Comparison of ENCODE assay signal across 25 cellular contexts in the genomic region with DNA sequence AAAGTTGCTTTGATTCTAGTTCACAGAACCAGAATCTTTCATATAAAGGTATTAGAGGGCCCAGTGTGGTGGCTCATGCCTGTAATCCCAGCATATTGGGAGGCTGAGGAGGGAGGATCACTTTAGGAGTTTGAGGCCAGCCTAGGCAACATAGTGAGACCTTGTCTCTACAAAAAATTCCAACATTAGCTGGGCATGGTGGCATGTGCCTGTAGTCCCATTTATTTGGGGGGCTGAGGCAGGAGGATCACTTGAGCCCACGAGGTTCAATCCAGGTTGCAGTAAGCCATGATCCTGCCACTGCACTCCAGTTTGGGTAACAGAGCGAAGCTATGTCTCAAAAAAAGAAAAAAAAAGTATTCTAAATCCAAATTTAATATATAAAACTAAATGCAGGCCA. TPM values are rescaled to one million over a fixed set of nuclear protein-coding genes. Genes with fewer than 3 reads are reported as not detected.
DNase-seq lines count a peak whose midpoint lies in the region; ATAC-seq and TF ChIP-seq lines count a peak whose summit lies in the region.
"Had no signal": no experiment of that assay in that cellular context is flagged by ENCODE, and none has a peak within 500 bp of the region (broad histone marks: within the 10 kb centered on the region; RNA-seq: fewer than 3 reads in every experiment).

No MANE protein-coding gene starts in this region.

- TF ChIP-seq POLR2A in breast epithelium (IDR thresholded peaks at IDR 0.05) (no peak), upper lobe of left lung (IDR thresholded peaks at IDR 0.05) (no peak)

- intact Hi-C loops in mammary epithelial cell (cut with micrococcal nuclease), result no loop called here
- intact Hi-C loops in breast epithelium (cut with DNase I; ENCODE audit: low total_unique reads), result no loop called here
- intact Hi-C loops in upper lobe of right lung (cut with DNase I), result no loop called here

- H3K4me1 ChIP-seq in mammary epithelial cell (ENCODE audit: insufficient read depth, low read length) (peaks cover 48% of the 10 kb centered on the region), breast epithelium (no peaks in the 10 kb centered on the region), RWPE2 (ENCODE audit: insufficient read depth, poor library complexity, severe bottlenecking) (peaks cover 51% of the 10 kb centered on the region), upper lobe of right lung (peaks cover 44% of the 10 kb centered on the region), upper lobe of left lung (peaks cover 36 to 62% (median 43%) of the 10 kb centered on the region in 4 donors)

- H3K27ac ChIP-seq in mammary epithelial cell (ENCODE audit: insufficient read depth, low read depth, low read length) (no peak overlapping the region), breast epithelium (no peak overlapping the region), RWPE2 (ENCODE audit: poor library complexity, severe bottlenecking) (peak overlapping the region; percentile 97), upper lobe of right lung (peak overlapping the region; percentile 98), upper lobe of left lung (peak overlapping the region in 1 of 4 donors; percentile 97)

- no peak overlapping the region for H3K4me3 Mint-ChIP-seq in immature natural killer cell
- H3K4me3 Mint-ChIP-seq: B cell; CD14-positive monocyte; CD8-positive, alpha-beta memory T cell had no signal

- peaks cover 48% of the 10 kb centered on the region for H3K36me3 ChIP-seq in mammary epithelial cell (ENCODE audit: insufficient read depth, low read length)
- H3K36me3 ChIP-seq in breast epithelium, result no peaks in the 10 kb centered on the region
- H3K36me3 ChIP-seq in RWPE2 (ENCODE audit: low read depth), result peaks cover 97% of the 10 kb centered on the region
- H3K36me3 ChIP-seq in upper lobe of right lung, result peaks cover 36% of the 10 kb centered on the region
- H3K36me3 ChIP-seq in upper lobe of left lung, result peaks cover 3 to 79% (median 43%) of the 10 kb centered on the region in 4 donors

- no TSS peak for BruUV-seq in mammary epithelial cell (replicated peaks; lab: Mats Ljungman, UMichigan)

- CTCF ChIA-PET in mammary epithelial cell (lab: Charles Lee; ENCODE audit: low non-redundant PET), result no interaction called here

- peaks cover 95% of the 10 kb centered on the region for H3K79me2 ChIP-seq in mammary epithelial cell (ENCODE audit: insufficient read depth, low read length)

- H3K27me3 Mint-ChIP-seq in immature natural killer cell (ENCODE audit: low read depth in 3 of 3), result peaks cover 0 to 10% (median 8%) of the 10 kb centered on the region in 3 donors
- H3K27me3 Mint-ChIP-seq: CD8-positive, alpha-beta memory T cell had no signal

- H3K4me3 ChIP-seq in mammary epithelial cell (replicated peaks in 1 of 3; ENCODE audit: insufficient read depth in 1 of 3, low read depth in 2 of 3, low read length in 3 of 3), result no peak overlapping the region
- no peak overlapping the region for H3K4me3 ChIP-seq in breast epithelium
- H3K4me3 ChIP-seq in RWPE2 (ENCODE audit: severe bottlenecking), result no peak overlapping the region
- H3K4me3 ChIP-seq in upper lobe of right lung, result no peak overlapping the region
- no peak overlapping the region for H3K4me3 ChIP-seq in upper lobe of left lung
- H3K4me3 ChIP-seq: MG63 had no signal

- H3K36me3 Mint-ChIP-seq in immature natural killer cell, result peaks cover 9 to 21% (median 13%) of the 10 kb centered on the region in 3 donors

- H3K27ac Mint-ChIP-seq in immature natural killer cell, result peak overlapping the region in 5 of 6 donors; percentile 39 to 80 (median 71)
- H3K27ac Mint-ChIP-seq: B cell, CD14-positive monocyte had no signal

- no peak for ATAC-seq in RWPE2 (ENCODE audit: low read depth)
- no peak for ATAC-seq in upper lobe of right lung
- ATAC-seq in upper lobe of left lung (ENCODE audit: low FRiP score in 2 of 2), result no peak
- ATAC-seq in stimulated activated naive CD8-positive, alpha-beta T cell treated with anti-CD3 and anti-CD28 coated beads, Interleukin-15, Interleukin-2, amounts not matched to agents 100 U/mL and 50 U/mL, for 24 hours, result no peak

- peak overlapping the region; percentile 36 for H3K4me2 ChIP-seq in mammary epithelial cell (ENCODE audit: insufficient read depth, low read depth, low read length)
- H3K4me2 ChIP-seq: SK-N-SH had no signal

- H3K9ac ChIP-seq in mammary epithelial cell (ENCODE audit: insufficient read depth, low read length), result no peak overlapping the region
- H3K9ac ChIP-seq: SK-N-SH had no signal

- no peak for TF ChIP-seq EP300 in upper lobe of left lung (IDR thresholded peaks at IDR 0.05)

- TF ChIP-seq CTCF in mammary epithelial cell (conservative IDR thresholded peaks at IDR 0.05 in 1 of 2, IDR thresholded peaks at IDR 0.05 in 1 of 2; ENCODE audit: extremely low read depth in 1 of 2, insufficient read depth in 1 of 2, low read depth in 1 of 2, low read length in 2 of 2), result no peak
- no peak for TF ChIP-seq CTCF in breast epithelium (IDR thresholded peaks at IDR 0.05)
- TF ChIP-seq CTCF in RWPE2 (IDR thresholded peaks at IDR 0.05; ENCODE audit: poor library complexity, severe bottlenecking), result no peak
- TF ChIP-seq CTCF in upper lobe of right lung (IDR thresholded peaks at IDR 0.05), result no peak
- no peak for TF ChIP-seq CTCF in upper lobe of left lung (IDR thresholded peaks at IDR 0.05)

- H4K20me1 ChIP-seq in mammary epithelial cell (ENCODE audit: insufficient read depth, low read length), result peaks cover 19% of the 10 kb centered on the region

- DNase-seq in mammary epithelial cell (no peak), breast epithelium (ENCODE audit: low spot score in 2 of 2) (no peak), RWPE2 (ENCODE audit: low spot score) (no peak), immature natural killer cell (no peak), upper lobe of right lung (no peak), upper lobe of left lung (no peak), Kasumi-1 (lab: John Stamatoyannopoulos, UW) (no peak)
- no peak for DNase-seq in stimulated activated naive CD8-positive, alpha-beta T cell treated with anti-CD3 and anti-CD28 coated beads, Interleukin-15, Interleukin-2, amounts not matched to agents 100 U/mL and 50 U/mL, for 24 hours
- DNase-seq: Calu3; CD8-positive, alpha-beta memory T cell; DMS79 treated with DMSO at 0.1 percent for 48 hours; GF-D8; H7; MG63; NCI-H1105 treated with DMSO at 0.1 percent for 48 hours; NCI-H146; NCI-H2029; NCI-H446 treated with DMSO at 0.1 percent for 48 hours; NCI-H526; NCI-H82; RPMI8226; SIG-M5; SK-N-SH had no signal

- H2AFZ ChIP-seq in mammary epithelial cell (ENCODE audit: low read depth, low read length), result no peak overlapping the region

- H3K27me3 ChIP-seq in mammary epithelial cell (ENCODE audit: insufficient read depth, low read length) (no peaks in the 10 kb centered on the region), breast epithelium (no peaks in the 10 kb centered on the region), RWPE2 (ENCODE audit: insufficient read depth, poor library complexity, severe bottlenecking) (no peaks in the 10 kb centered on the region), upper lobe of right lung (no peaks in the 10 kb centered on the region), upper lobe of left lung (no peaks in the 10 kb centered on the region)
- H3K27me3 ChIP-seq: MG63 had no signal

- in situ Hi-C loops in mammary epithelial cell (cut with MboI; ENCODE audit: low sequenced_read_pairs in 2 of 2), result loop anchor here in 1 of 2 donors (10.0 kb wide), 1 partner anchor 164 kb away; no protein-coding TSS in a partner anchor

- 100% methylated on average over 1 of the region's 2 CpGs for WGBS in mammary epithelial cell (ENCODE audit: low coverage, missing lambda C conversion rate)
- 94 to 95% methylated on average over 2 of the region's 2 CpGs for WGBS in upper lobe of left lung, 2 donors

- H3K4me1 Mint-ChIP-seq in immature natural killer cell, result peaks cover 49 to 55% of the 10 kb centered on the region in 2 donors

- no peaks in the 10 kb centered on the region for H3K9me3 Mint-ChIP-seq in immature natural killer cell

- dilution Hi-C loops in mammary epithelial cell (cut with HindIII; ENCODE audit: low sequenced_read_pairs), result no loop called here

- H3K9me3 ChIP-seq in mammary epithelial cell (replicated peaks; ENCODE audit: insufficient read depth, low read length), result no peaks in the 10 kb centered on the region
- no peaks in the 10 kb centered on the region for H3K9me3 ChIP-seq in breast epithelium
- H3K9me3 ChIP-seq in RWPE2 (ENCODE audit: severe bottlenecking), result no peaks in the 10 kb centered on the region
- H3K9me3 ChIP-seq in upper lobe of right lung, result no peaks in the 10 kb centered on the region
- no peaks in the 10 kb centered on the region for H3K9me3 ChIP-seq in upper lobe of left lung
- H3K9me3 ChIP-seq: MG63, SK-N-SH had no signal

RNA-seq across cellular contexts. Expression of a gene that starts 9.1 kb away (rescaled TPM):
- total RNA-seq in mammary epithelial cell (100 to 1,000 TPM; 250 to 288 TPM), breast epithelium (10 to 100 TPM; 12.6 to 47.4 (median 45.6) TPM), upper lobe of right lung (242 TPM), upper lobe of left lung (100 to 1,000 TPM; 204 to 493 (median 234) TPM)
- polyA plus RNA-seq in mammary epithelial cell (259 TPM), immature natural killer cell (10 to 100 TPM; 10.8 to 28.1 (median 22.8) TPM)
- polyA minus RNA-seq in mammary epithelial cell, result 470 TPM

RNA-seq across cellular contexts. Expression of a gene that starts 57.3 kb away (rescaled TPM):
- total RNA-seq in mammary epithelial cell, result 10 to 100 TPM in 1 of 2 donors, 1 to 10 TPM in 1; 2.2 to 35.4 TPM
- 24.8 TPM for polyA plus RNA-seq in mammary epithelial cell
- polyA minus RNA-seq in mammary epithelial cell, result 23.2 TPM
- 1 to 10 TPM in 2 of 3 donors, under 1 TPM in 1; 0.66 to 4.8 (median 2.3) TPM for total RNA-seq in breast epithelium
- polyA plus RNA-seq in immature natural killer cell, result under 1 TPM in 2 of 3 donors, not detected in 1; 0.08 to 0.96 TPM
- total RNA-seq in upper lobe of right lung, result 1.1 TPM
- total RNA-seq in upper lobe of left lung, result 10 to 100 TPM in 1 of 6 donors, 1 to 10 TPM in 4, not detected in 1; 1.4 to 13.3 (median 2.1) TPM
- polyA plus RNA-seq: CD8-positive, alpha-beta memory T cell had no signal

Comparison
In these comparisons a context has a peak if more than half of its experiments do, and no peak if none do; other contexts are left out.
1. H3K27ac ChIP-seq: peak in RWPE2 (single experiment) and upper lobe of right lung (single experiment); none in mammary epithelial cell (single experiment) and breast epithelium (0 of 2).